ENCODE assay signal across 8 cellular contexts in the genomic region with DNA sequence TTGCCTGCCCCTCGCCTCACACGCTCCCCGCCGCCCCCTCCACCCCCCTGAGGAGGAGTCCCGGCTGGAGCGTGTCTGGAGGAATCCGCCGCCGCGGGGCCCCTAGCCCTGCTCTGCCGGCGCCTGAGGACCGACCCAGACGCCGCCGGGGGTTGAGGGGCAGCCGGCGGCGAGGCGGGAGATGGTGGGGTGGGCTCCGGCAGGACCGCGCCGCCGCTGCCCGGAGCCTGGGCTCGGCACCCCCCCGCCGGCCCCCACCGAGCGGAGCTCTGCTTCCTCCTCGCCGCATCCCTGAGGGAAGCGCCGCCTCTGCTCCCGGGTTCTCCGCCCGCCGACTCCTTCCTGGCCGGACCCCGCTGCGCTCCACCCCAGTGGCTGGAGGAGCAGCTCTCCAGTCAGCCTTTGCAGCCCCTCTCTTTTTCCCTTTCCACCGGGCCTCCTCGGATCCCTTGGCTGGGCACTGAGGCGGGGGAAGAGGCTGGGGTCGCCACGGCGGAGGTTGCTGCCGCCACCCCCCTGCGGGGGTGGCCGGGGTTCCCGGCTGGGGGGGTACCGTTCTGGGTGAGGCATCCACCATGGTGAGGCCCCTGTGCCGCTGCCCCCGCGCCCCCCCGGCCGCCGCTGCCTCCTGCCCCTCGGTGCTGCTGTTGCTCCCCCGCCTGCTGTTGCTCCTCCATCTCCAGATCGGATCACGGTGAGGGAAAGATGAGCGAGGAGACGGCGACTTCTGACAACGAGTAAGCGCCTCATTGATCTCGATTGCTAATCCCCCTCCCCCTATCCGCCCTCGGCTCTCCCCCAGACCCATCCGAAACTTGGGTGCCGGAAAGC. TPM values are rescaled to one million over a fixed set of nuclear protein-coding genes. Genes with fewer than 3 reads are reported as not detected.
DNase-seq lines count a peak whose midpoint lies in the region; ATAC-seq, FAIRE-seq and TF ChIP-seq lines count a peak whose summit lies in the region.

Gene SPRED1, plus strand, starts transcription at position 356 of the 831 bp plus-strand sequence. Its CDS starts 350 bp downstream, at position 706.

- H3K4me1 ChIP-seq in A549 (peaks cover 32% of the 10 kb centered on the region), astrocyte (ENCODE audit: insufficient read depth, low read length) (peaks cover 26% of the 10 kb centered on the region), hepatocyte (ENCODE audit: insufficient read depth) (no peaks in the 10 kb centered on the region), psoas muscle (peaks cover 3% of the 10 kb centered on the region)

- DNase-seq in A549 (ENCODE audit: low read depth in 1 of 2, low spot score in 1 of 2) = no peak
- peak; percentile 44 for DNase-seq in RWPE1 (ENCODE audit: low spot score)
- DNase-seq in astrocyte (ENCODE audit: low read depth) = no peak
- DNase-seq in hepatocyte (ENCODE audit: low spot score) = peak; percentile 81
- peak; percentile 81 to 86 for DNase-seq in psoas muscle
- no peak for DNase-seq in COLO829 (ENCODE audit: low spot score)

- no peak for TF ChIP-seq POLR2A in A549 (IDR thresholded peaks at IDR 0.05; ENCODE audit: low read length)

- H3K36me3 Mint-ChIP-seq in astrocyte (ENCODE audit: low read depth, unreplicated experiment) = no peaks in the 10 kb centered on the region

- H4K20me1 ChIP-seq in astrocyte (ENCODE audit: insufficient read depth, low read length) (peaks cover 39% of the 10 kb centered on the region), hepatocyte (ENCODE audit: insufficient read depth, poor library complexity, severe bottlenecking) (peaks cover 38% of the 10 kb centered on the region)

- CTCF ChIA-PET in A549 (lab: Yijun Ruan, JAX) = interaction anchor here (1.0 to 2.3 kb wide), 7 partner anchors 14 to 218 kb away, joined by 3 to 10 read pairs (median 5); no protein-coding TSS in a partner anchor
- CTCF ChIA-PET in RWPE1 (lab: Yijun Ruan, JAX) = no interaction called here

- 0% methylated on average over 11 of the region's 73 CpGs for WGBS in A549 (ENCODE audit: missing lambda C conversion rate)
- WGBS in hepatocyte (ENCODE audit: low lambda C conversion rate, missing lambda C conversion rate) = 2% methylated on average over 20 of the region's 73 CpGs
- WGBS in psoas muscle, 3 donors = 0 to 1% (median 0%) methylated on average over 42 to 73 of the region's 73 CpGs

- peak within 1 kb of the TSS; percentile 98 for H3K4me3 Mint-ChIP-seq in astrocyte (ENCODE audit: unreplicated experiment)

- peaks cover 52% of the 10 kb centered on the region for H3K79me2 ChIP-seq in astrocyte (ENCODE audit: insufficient read depth, low read length)
- H3K79me2 ChIP-seq in hepatocyte = peaks cover 49% of the 10 kb centered on the region

- peak within 1 kb of the TSS; percentile 91 for H3K4me3 ChIP-seq in A549
- H3K4me3 ChIP-seq in astrocyte (ENCODE audit: insufficient read depth, low read depth, low read length) = peak within 1 kb of the TSS; percentile 91
- peak within 1 kb of the TSS; percentile 80 for H3K4me3 ChIP-seq in hepatocyte
- H3K4me3 ChIP-seq in psoas muscle = peak within 1 kb of the TSS; percentile 90

- POLR2A ChIA-PET in A549 (lab: Yijun Ruan, JAX) (interaction anchor here (0.6 to 2.9 kb wide), 18 partner anchors 9 to 312 kb away, joined by 3 to 52 read pairs (median 6); partner anchors contain the start of genes FAM98B and RASGRP1), RWPE1 (lab: Yijun Ruan, JAX; ENCODE audit: low non-redundant PET) (interaction anchor here (0.5 to 1.2 kb wide), 2 partner anchors 180 to 1151 kb away, joined by 3 to 4 read pairs; no protein-coding TSS in a partner anchor)

- peaks cover 10% of the 10 kb centered on the region for H3K4me1 Mint-ChIP-seq in astrocyte (ENCODE audit: low read depth, unreplicated experiment)

- TF ChIP-seq RAD21 in A549 (conservative IDR thresholded peaks at IDR 0.05 in 1 of 2, IDR thresholded peaks at IDR 0.05 in 1 of 2) = no peak; a peak in 1 of 5 replicates

- H3K4me2 ChIP-seq in A549 = peak within 1 kb of the TSS; percentile 92
- H3K4me2 ChIP-seq in astrocyte (ENCODE audit: low read length) = peak within 1 kb of the TSS; percentile 99
- peak within 1 kb of the TSS; percentile 93 for H3K4me2 ChIP-seq in hepatocyte

- H3K9me3 ChIP-seq in A549 = no peaks in the 10 kb centered on the region
- no peaks in the 10 kb centered on the region for H3K9me3 ChIP-seq in astrocyte (ENCODE audit: insufficient read depth, low read depth, low read length)
- H3K9me3 ChIP-seq in hepatocyte (ENCODE audit: low read depth) = no peaks in the 10 kb centered on the region
- no peaks in the 10 kb centered on the region for H3K9me3 ChIP-seq in psoas muscle

- H3K27me3 Mint-ChIP-seq in astrocyte (ENCODE audit: low read depth, unreplicated experiment) = no peaks in the 10 kb centered on the region

- H3K27me3 ChIP-seq in astrocyte (ENCODE audit: insufficient read depth, low read length) = no peaks in the 10 kb centered on the region
- H3K27me3 ChIP-seq in hepatocyte = no peaks in the 10 kb centered on the region
- no peaks in the 10 kb centered on the region for H3K27me3 ChIP-seq in psoas muscle (ENCODE audit: insufficient read depth in 3 of 3, low read length in 2 of 3)

- H3K27ac ChIP-seq in A549 (peak within 1 kb of the TSS; percentile 97 to 99), RWPE1 (peak within 1 kb of the TSS; percentile 99), astrocyte (ENCODE audit: low read depth, low read length) (peak within 1 kb of the TSS; percentile 86), hepatocyte (peak within 1 kb of the TSS; percentile 100), psoas muscle (peak within 1 kb of the TSS; percentile 93)

- intact Hi-C loops in psoas muscle (cut with DNase I) = loop anchor here in 1 of 2 donors (5.0 to 10.0 kb wide), 4 partner anchors 55 to 180 kb away; no protein-coding TSS in a partner anchor

- TF ChIP-seq CTCF in A549 (IDR thresholded peaks at IDR 0.05) (no peak), RWPE1 (conservative IDR thresholded peaks at IDR 0.05; ENCODE audit: low read depth) (no peak), astrocyte (IDR thresholded peaks at IDR 0.05; ENCODE audit: insufficient read depth, low read depth, low read length) (no peak), hepatocyte (IDR thresholded peaks at IDR 0.05; ENCODE audit: poor library complexity) (no peak), psoas muscle (IDR thresholded peaks at IDR 0.05) (no peak)

- H3K36me3 ChIP-seq in astrocyte (ENCODE audit: insufficient read depth, low read length) (no peaks in the 10 kb centered on the region), hepatocyte (replicated peaks; ENCODE audit: insufficient read depth, low read depth) (no peaks in the 10 kb centered on the region), psoas muscle (ENCODE audit: insufficient read depth in 1 of 2, low read depth in 1 of 2) (no peaks in the 10 kb centered on the region)

- no peaks in the 10 kb centered on the region for H3K9me3 Mint-ChIP-seq in astrocyte (ENCODE audit: unreplicated experiment)

- H3K9me2 ChIP-seq in hepatocyte (replicated peaks; ENCODE audit: insufficient read depth) = no peaks in the 10 kb centered on the region

- peak within 1 kb of the TSS; percentile 86 for H2AFZ ChIP-seq in astrocyte (ENCODE audit: low read depth, low read length)
- peak within 1 kb of the TSS; percentile 84 for H2AFZ ChIP-seq in hepatocyte

- no peak for TF ChIP-seq EP300 in A549 (IDR thresholded peaks at IDR 0.05)

- H3K9ac ChIP-seq in astrocyte (ENCODE audit: low read length) = peak within 1 kb of the TSS; percentile 89

- no peak for FAIRE-seq in A549 (lab: Jason Lieb, UNC)
- no peak for FAIRE-seq in astrocyte (lab: Jason Lieb, UNC)

- peak; percentile 70 to 74 for ATAC-seq in A549
- ATAC-seq in GM18502 (IDR thresholded peaks at IDR 0.05; ENCODE audit: poor library complexity, unreplicated experiment) = peak; percentile 36
- peak; percentile 26 for ATAC-seq in HG03064 (IDR thresholded peaks at IDR 0.05; ENCODE audit: low read depth, unreplicated experiment)
- ATAC-seq in psoas muscle = peak; percentile 62 to 72 (median 68)

- H3K27ac Mint-ChIP-seq in astrocyte (ENCODE audit: unreplicated experiment) = peak within 1 kb of the TSS; percentile 87

TF ChIP-seq in A549, 52 proteins besides CTCF, POLR2A, EP300 and RAD21:
- TF ChIP-seq PHF8 (IDR thresholded peaks at IDR 0.05; ENCODE audit: borderline replicate concordance, low read depth) (peak; percentile 71), HOXA7 (CRISPR knock-in tag; IDR thresholded peaks at IDR 0.05) (no peak), MAZ (IDR thresholded peaks at IDR 0.05; ENCODE audit: borderline replicate concordance, low read depth, low read length) (0 out of 2 replicates have a peak, but pooled peaks have one; percentile 36)

RNA-seq across cellular contexts. Expression of gene SPRED1, which starts in this region (rescaled TPM):
- polyA plus RNA-seq in A549 (2011; rRNA removed) (6.1 and 8.6 TPM in 2 replicates), A549 (2017; fragmentation: RNase III; extraction: RNeasy Plus Mini Kit Qiagen cat#74134 plus additional on column Dnase treatment) (5.5 to 6.0 TPM (median 5.9 TPM) in 3 replicates), hepatocyte (6.8 and 8.2 TPM in 2 replicates), psoas muscle (1 to 10 TPM in 2 of 3 donors, under 1 TPM in 1; 0.98 to 2.0 (median 1.8) TPM)
- polyA plus RNA-seq in A549 (2012; cell fraction: cytosol; rRNA removed) = 1.3 and 1.7 TPM in 2 replicates
- 1.1 and 1.8 TPM in 2 replicates for polyA plus RNA-seq in A549 (2012; cell fraction: nucleus; rRNA removed)
- 12.9 and 13.9 TPM in 2 replicates for polyA minus RNA-seq in A549 (2011; rRNA and poly(A)+ RNA removed)
- total RNA-seq in astrocyte (29.5 and 31.7 TPM in 2 replicates), hepatocyte (18.6 and 23.2 TPM in 2 replicates), psoas muscle (1 to 10 TPM; 4.2 to 7.1 (median 5.7) TPM)

Comparison
In these comparisons a context has a peak if more than half of its experiments do, and no peak if none do; other contexts are left out.
1. DNase-seq: peak in RWPE1 (single experiment), hepatocyte (single experiment) and psoas muscle (2 of 2); none in A549 (0 of 2), astrocyte (single experiment) and COLO829 (single experiment).
2. Peak in every context shown above with its lines, with median percentiles within 50 percentile points of each other: ATAC-seq, H3K27ac ChIP-seq, H3K4me2 ChIP-seq and H3K4me3 ChIP-seq.